ENCODE assay signal across 10 cellular contexts in the genomic region with DNA sequence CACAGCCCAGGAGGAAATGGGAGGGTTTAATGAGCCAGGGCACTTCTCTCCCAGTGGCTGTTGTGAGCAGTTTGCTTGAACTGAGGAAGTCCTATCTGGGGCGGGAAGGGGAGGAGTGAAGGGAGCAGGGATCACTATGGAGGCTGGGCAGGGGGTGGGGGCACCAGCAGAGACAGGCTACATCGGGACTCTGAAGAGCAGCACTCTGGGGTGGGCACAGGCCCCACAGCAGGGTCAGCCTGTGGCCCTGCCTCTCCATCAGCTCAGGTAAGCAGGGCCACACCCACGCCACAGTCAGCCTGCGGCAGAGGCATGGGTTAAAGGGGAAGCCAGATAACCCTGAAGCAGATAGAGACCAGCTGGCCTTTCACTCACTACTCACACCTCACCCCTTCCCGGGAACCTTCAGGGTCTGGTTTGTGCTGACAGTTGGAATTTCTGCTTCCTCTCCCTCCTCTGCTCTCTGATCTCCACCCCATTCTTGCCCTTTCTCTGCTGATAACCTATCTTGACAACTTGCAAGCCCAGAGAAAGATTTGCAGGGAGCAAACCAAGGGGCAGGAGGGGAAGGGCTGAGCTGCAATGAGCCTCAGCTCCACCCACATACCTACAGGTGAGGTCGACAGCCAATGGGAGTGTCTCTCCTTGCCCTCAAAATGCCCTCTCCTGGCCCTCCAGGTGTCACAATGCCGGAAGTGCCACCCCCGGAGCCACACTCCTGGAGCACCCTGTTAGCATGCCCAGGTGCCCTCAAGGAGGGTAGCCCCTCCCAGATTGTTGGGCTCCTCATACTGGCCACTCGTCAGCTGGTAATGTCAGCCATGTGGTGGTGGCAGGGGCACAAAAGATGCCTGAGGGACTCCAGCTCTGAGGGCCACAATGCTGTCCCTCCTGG. TPM values are rescaled to one million over a fixed set of nuclear protein-coding genes. Genes with fewer than 3 reads are reported as not detected.
DNase-seq lines count a peak whose midpoint lies in the region; ATAC-seq, FAIRE-seq and TF ChIP-seq lines count a peak whose summit lies in the region.
"Had no signal": no experiment of that assay in that cellular context is flagged by ENCODE, and none has a peak within 500 bp of the region (broad histone marks: within the 10 kb centered on the region; RNA-seq: fewer than 3 reads in every experiment).

No MANE protein-coding gene starts in this region.

- no peak overlapping the region for H3K56ac ChIP-seq in mesendoderm (ENCODE audit: low read length)

- H2BK120ac ChIP-seq in mesendoderm (ENCODE audit: low read depth, low read length), result no peak overlapping the region

- H3K23ac ChIP-seq in mesendoderm (ENCODE audit: low read length), result no peak overlapping the region

- H3K36me3 ChIP-seq in mesendoderm (ENCODE audit: control insufficient read depth, insufficient read depth, low read length), result no peaks in the 10 kb centered on the region

- no peak overlapping the region for H2BK15ac ChIP-seq in mesendoderm (replicated peaks; ENCODE audit: low read depth)

- H3K4ac ChIP-seq in mesendoderm (ENCODE audit: low read depth, low read length), result no peak overlapping the region

- 60% methylated on average over 7 of the region's 9 CpGs for WGBS in A549 (ENCODE audit: missing lambda C conversion rate)
- WGBS in mesendoderm (ENCODE audit: extremely low coverage, insufficient coverage, low lambda C conversion rate), result no CpG with 5 or more reads among the region's 9 CpGs

- H3K18ac ChIP-seq in mesendoderm (ENCODE audit: low read length), result no peak overlapping the region

- peak; percentile 14 to 36; a peak in 1 of 6 replicates for ATAC-seq in A549
- ATAC-seq: stimulated activated effector memory CD8-positive, alpha-beta T cell treated with anti-CD3 and anti-CD28 coated beads, Interleukin-12 subunit alpha, Interleukin-12 subunit beta, amount 100 ng/mL, for 72 hours had no signal

- H3K4me3 ChIP-seq in A549 (no peak overlapping the region), coronary artery (peak overlapping the region; percentile 41), mesendoderm (ENCODE audit: low read length) (no peak overlapping the region)

- no peaks in the 10 kb centered on the region for H3K79me2 ChIP-seq in mesendoderm (ENCODE audit: control insufficient read depth, insufficient read depth, low read length)

- no peak for FAIRE-seq in A549 (lab: Jason Lieb, UNC)

- H3K79me1 ChIP-seq in mesendoderm (ENCODE audit: low read length), result no peaks in the 10 kb centered on the region

- DNase-seq in A549 (ENCODE audit: low read depth in 1 of 2, low spot score in 1 of 2) (no peak), LoVo (ENCODE audit: low spot score) (peak; percentile 60), coronary artery (ENCODE audit: low spot score) (peak; percentile 73), mesendoderm (peak; percentile 94), nucleus accumbens (lab: John Stamatoyannopoulos, UW) (no peak), superior temporal gyrus (ENCODE audit: extremely low spot score) (no peak), SHP77 treated with DMSO at 0.1 percent for 48 hours (lab: John Stamatoyannopoulos, UW) (no peak)
- DNase-seq in activated CD4-positive, alpha-beta T cell treated with anti-CD3 and anti-CD28 coated beads, Interleukin-2, amount 50 U/mL, for 4 hours, result no peak
- DNase-seq: effector CD4-positive, alpha-beta T cell had no signal

- no peak overlapping the region for H2AK5ac ChIP-seq in mesendoderm (ENCODE audit: low read length)

- H3K27me3 ChIP-seq in mesendoderm (ENCODE audit: insufficient read depth, low read length, poor library complexity), result no peaks in the 10 kb centered on the region

- H3K9me3 ChIP-seq in A549, result no peaks in the 10 kb centered on the region

- H4K8ac ChIP-seq in mesendoderm (ENCODE audit: low read depth, low read length), result no peak overlapping the region

- CTCF ChIA-PET in A549 (lab: Yijun Ruan, JAX), result interaction anchor here (1.1 to 1.2 kb wide), 2 partner anchors 8 to 108 kb away, joined by 3 to 5 read pairs; no protein-coding TSS in a partner anchor

- TF ChIP-seq EP300 in A549 (IDR thresholded peaks at IDR 0.05), result no peak

- POLR2A ChIA-PET in A549 (lab: Yijun Ruan, JAX), result no interaction called here

- H3K27ac ChIP-seq in A549, result no peak overlapping the region; a peak in 1 of 6 replicates
- H3K27ac ChIP-seq in coronary artery, result peak overlapping the region in 1 of 2 donors; percentile 13
- no peak overlapping the region for H3K27ac ChIP-seq in mesendoderm (ENCODE audit: low read depth, low read length)

- TF ChIP-seq CTCF in A549 (IDR thresholded peaks at IDR 0.05), result no peak
- no peak for TF ChIP-seq CTCF in coronary artery (IDR thresholded peaks at IDR 0.05)

- no peak overlapping the region for H3K9ac ChIP-seq in mesendoderm (ENCODE audit: low read length)

- no peak for TF ChIP-seq RAD21 in A549 (conservative IDR thresholded peaks at IDR 0.05 in 1 of 2, IDR thresholded peaks at IDR 0.05 in 1 of 2)

- TF ChIP-seq POLR2A in A549 (IDR thresholded peaks at IDR 0.05; ENCODE audit: low read length), result no peak

- no peak overlapping the region for H4K5ac ChIP-seq in mesendoderm (ENCODE audit: low read length)

- H3K4me2 ChIP-seq in A549 (no peak overlapping the region), mesendoderm (ENCODE audit: low read length) (no peak overlapping the region)

- no peak overlapping the region for H2BK5ac ChIP-seq in mesendoderm (ENCODE audit: low read length)

- H3K4me1 ChIP-seq in A549, result peaks cover 6% of the 10 kb centered on the region; the same call in 1 of the 3 replicates
- peaks cover 4% of the 10 kb centered on the region for H3K4me1 ChIP-seq in mesendoderm (ENCODE audit: control insufficient read depth, low read depth, low read length)

TF ChIP-seq in A549, 52 proteins besides CTCF, POLR2A, EP300 and RAD21:
- TF ChIP-seq ESRRA (IDR thresholded peaks at IDR 0.05; ENCODE audit: borderline replicate concordance, low read length) (no peak), ZFP36 (IDR thresholded peaks at IDR 0.05; ENCODE audit: borderline replicate concordance, partially characterized antibody) (no peak), POLR2AphosphoS2 (conservative IDR thresholded peaks at IDR 0.05; ENCODE audit: low read length) (no peak), NR3C1 (IDR thresholded peaks at IDR 0.05) (no peak), EHMT2 (IDR thresholded peaks at IDR 0.05; ENCODE audit: low read depth) (no peak), EHF (CRISPR knock-in tag; IDR thresholded peaks at IDR 0.05) (no peak), ZSCAN20 (CRISPR knock-in tag; IDR thresholded peaks at IDR 0.05) (no peak)
- TF ChIP-seq, protein P1, sequence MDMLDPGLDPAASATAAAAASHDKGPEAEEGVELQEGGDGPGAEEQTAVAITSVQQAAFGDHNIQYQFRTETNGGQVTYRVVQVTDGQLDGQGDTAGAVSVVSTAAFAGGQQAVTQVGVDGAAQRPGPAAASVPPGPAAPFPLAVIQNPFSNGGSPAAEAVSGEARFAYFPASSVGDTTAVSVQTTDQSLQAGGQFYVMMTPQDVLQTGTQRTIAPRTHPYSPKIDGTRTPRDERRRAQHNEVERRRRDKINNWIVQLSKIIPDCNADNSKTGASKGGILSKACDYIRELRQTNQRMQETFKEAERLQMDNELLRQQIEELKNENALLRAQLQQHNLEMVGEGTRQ (IDR thresholded peaks at IDR 0.05), result no peak
- TF ChIP-seq, protein P2, sequence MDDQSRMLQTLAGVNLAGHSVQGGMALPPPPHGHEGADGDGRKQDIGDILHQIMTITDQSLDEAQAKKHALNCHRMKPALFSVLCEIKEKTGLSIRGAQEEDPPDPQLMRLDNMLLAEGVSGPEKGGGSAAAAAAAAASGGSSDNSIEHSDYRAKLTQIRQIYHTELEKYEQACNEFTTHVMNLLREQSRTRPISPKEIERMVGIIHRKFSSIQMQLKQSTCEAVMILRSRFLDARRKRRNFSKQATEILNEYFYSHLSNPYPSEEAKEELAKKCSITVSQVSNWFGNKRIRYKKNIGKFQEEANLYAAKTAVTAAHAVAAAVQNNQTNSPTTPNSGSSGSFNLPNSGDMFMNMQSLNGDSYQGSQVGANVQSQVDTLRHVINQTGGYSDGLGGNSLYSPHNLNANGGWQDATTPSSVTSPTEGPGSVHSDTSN (IDR thresholded peaks at IDR 0.05), result no peak

RNA-seq across cellular contexts. Expression of a gene that starts 3.7 kb away (rescaled TPM):
- not detected in 2 replicates for polyA plus RNA-seq in A549 (2011; rRNA removed)
- polyA plus RNA-seq in A549 (2012; cell fraction: cytosol; rRNA removed), result 0.01 TPM in 1 of 2 replicates, not detected in the other
- polyA plus RNA-seq in A549 (2012; cell fraction: nucleus; rRNA removed), result 0.02 and 0.04 TPM in 2 replicates
- not detected in 3 replicates for polyA plus RNA-seq in A549 (2017; fragmentation: RNase III; extraction: RNeasy Plus Mini Kit Qiagen cat#74134 plus additional on column Dnase treatment)
- not detected in 2 replicates for polyA minus RNA-seq in A549 (2011; rRNA and poly(A)+ RNA removed)
- 0.17 TPM for polyA plus RNA-seq in mesendoderm (2013, experiment 1 of 2)
- 0.21 TPM for polyA plus RNA-seq in mesendoderm (2013, experiment 2 of 2)

Comparison
In these comparisons a context has a peak if more than half of its experiments do, and no peak if none do; other contexts are left out.
1. DNase-seq: peak in LoVo (single experiment), coronary artery (single experiment) and mesendoderm (single experiment); none in A549 (0 of 2), nucleus accumbens (0 of 56), superior temporal gyrus (single experiment), activated CD4-positive, alpha-beta T cell treated with anti-CD3 and anti-CD28 coated beads, Interleukin-2, amount 50 U/mL, for 4 hours (0 of 2) and SHP77 treated with DMSO at 0.1 percent for 48 hours (single experiment).